In the genomic region with DNA sequence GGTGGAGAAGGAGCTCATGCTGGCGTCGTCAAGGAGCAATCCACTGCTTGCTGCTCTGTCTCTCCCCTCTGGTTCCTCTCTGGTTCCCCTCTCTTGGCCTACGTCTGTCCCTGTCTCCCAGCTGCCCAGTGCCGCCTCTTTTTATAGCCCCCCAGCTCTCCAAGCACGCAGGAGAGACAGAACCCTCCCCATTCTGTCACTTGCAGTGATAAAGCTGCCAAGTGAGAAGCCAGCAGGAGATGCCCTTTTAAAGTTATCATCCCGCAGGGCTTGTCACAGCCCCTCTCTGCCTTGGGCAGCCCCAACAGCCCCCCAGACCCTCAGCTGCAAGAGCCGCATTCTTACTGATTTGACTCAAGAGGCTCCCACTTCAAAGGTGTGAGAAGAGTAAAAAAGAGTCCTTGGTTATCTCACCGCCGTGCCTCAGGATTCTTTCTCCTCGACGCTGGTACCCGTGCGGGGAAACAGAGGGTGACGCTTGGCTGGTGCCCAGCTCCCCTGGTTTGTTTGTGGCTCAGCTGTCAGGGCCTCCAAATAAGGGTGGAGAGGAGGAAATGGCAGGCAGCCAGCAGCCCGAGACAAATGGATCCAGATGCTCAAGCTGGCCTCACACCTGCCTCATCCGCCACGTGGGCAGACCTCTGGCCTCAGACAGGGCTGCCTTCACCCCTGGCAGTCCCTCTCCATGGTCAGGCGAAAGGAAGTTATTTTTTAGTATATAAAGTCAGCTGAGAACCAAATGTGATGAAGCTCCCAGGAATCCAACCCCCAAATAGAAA, we compare ENCODE assay signal across 1 cellular context.
TF ChIP-seq lines count a peak whose summit lies in the region.

TSS of gene NPPA (minus strand) at position 117 of the 779 bp plus-strand sequence. CDS start at position 18, 99 bp downstream.

TF ChIP-seq in SK-N-SH, 30 proteins besides CTCF, POLR2A, EP300 and RAD21 (continued from another document):
- TF ChIP-seq ZBTB33 (IDR thresholded peaks at IDR 0.05; ENCODE audit: borderline replicate concordance, low read depth), result no peak
- TF ChIP-seq YY1 (IDR thresholded peaks at IDR 0.05; ENCODE audit: low read depth), result no peak
- TF ChIP-seq, protein P1, sequence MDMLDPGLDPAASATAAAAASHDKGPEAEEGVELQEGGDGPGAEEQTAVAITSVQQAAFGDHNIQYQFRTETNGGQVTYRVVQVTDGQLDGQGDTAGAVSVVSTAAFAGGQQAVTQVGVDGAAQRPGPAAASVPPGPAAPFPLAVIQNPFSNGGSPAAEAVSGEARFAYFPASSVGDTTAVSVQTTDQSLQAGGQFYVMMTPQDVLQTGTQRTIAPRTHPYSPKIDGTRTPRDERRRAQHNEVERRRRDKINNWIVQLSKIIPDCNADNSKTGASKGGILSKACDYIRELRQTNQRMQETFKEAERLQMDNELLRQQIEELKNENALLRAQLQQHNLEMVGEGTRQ (IDR thresholded peaks at IDR 0.05; ENCODE audit: borderline replicate concordance, low read depth, low read length), result peak; percentile 43; the same call in 1 of the 2 replicates
- peak; percentile 69 for TF ChIP-seq CHD2 (IDR thresholded peaks at IDR 0.05; ENCODE audit: low read length, partially characterized antibody)
- TF ChIP-seq TCF12 (IDR thresholded peaks at IDR 0.05), result peak; percentile 21; the same call in 1 of the 2 replicates
- no peak for TF ChIP-seq EZH2phosphoT487 (IDR thresholded peaks at IDR 0.05; ENCODE audit: borderline replicate concordance, low read depth)
- TF ChIP-seq USF1 (IDR thresholded peaks at IDR 0.05; ENCODE audit: borderline replicate concordance, low read depth), result 0 out of 2 replicates have a peak, but pooled peaks have one; percentile 13
- TF ChIP-seq SIN3A (IDR thresholded peaks at IDR 0.05; ENCODE audit: borderline replicate concordance, low read depth, low read length), result no peak
- peak; percentile 72; the same call in 1 of the 2 replicates for TF ChIP-seq FOXJ3 (CRISPR knock-in tag; IDR thresholded peaks at IDR 0.05)
- peak; percentile 65 for TF ChIP-seq RCOR1 (IDR thresholded peaks at IDR 0.05; ENCODE audit: low read length)
- TF ChIP-seq MXI1 (IDR thresholded peaks at IDR 0.05; ENCODE audit: low read depth, low read length), result peak; percentile 89; the same call in 1 of the 2 replicates
- TF ChIP-seq GATA2 (CRISPR knock-in tag; IDR thresholded peaks at IDR 0.05), result 0 out of 2 replicates have a peak, but pooled peaks have one; percentile 24
